ENCODE assay signal across 8 cellular contexts in genomic region chr6:56692586-56693245, GRCh38. TPM values are rescaled to one million over a fixed set of nuclear protein-coding genes. Genes with fewer than 3 reads are reported as not detected.
A peak's percentile ranks its signal among the peaks of the same experiment; 100 is the strongest.
DNase-seq lines count a peak whose midpoint lies in the region; ATAC-seq and TF ChIP-seq lines count a peak whose summit lies in the region.

No MANE protein-coding gene starts in this region.

- peak overlapping the region; percentile 39 for H3K4me3 ChIP-seq in HFF-Myc (replicated peaks; ENCODE audit: low read depth, low read length)
- peak overlapping the region; percentile 30 for H3K4me3 ChIP-seq in suprapubic skin

- TF ChIP-seq CTCF in HFF-Myc (IDR thresholded peaks at IDR 0.05; ENCODE audit: low read depth, low read length, missing control alignments) (no peak), brain (conservative IDR thresholded peaks at IDR 0.05) (no peak), suprapubic skin (IDR thresholded peaks at IDR 0.05) (no peak)

- peaks cover 35% of the 10 kb centered on the region for H3K4me1 Mint-ChIP-seq in brain

- TF ChIP-seq POLR2A in suprapubic skin (IDR thresholded peaks at IDR 0.05) = peak in 1 of 2 donors; percentile 12

- no peaks in the 10 kb centered on the region for H3K9me3 Mint-ChIP-seq in brain

- H3K36me3 Mint-ChIP-seq in brain = peaks cover 17% of the 10 kb centered on the region

- no peak for TF ChIP-seq EP300 in suprapubic skin (IDR thresholded peaks at IDR 0.05)

- peaks cover 20% of the 10 kb centered on the region for H3K4me1 ChIP-seq in suprapubic skin

- H3K4me3 Mint-ChIP-seq in brain = peak overlapping the region in 3 of 5 experiments; percentile 5 to 88 (median 29)

- H3K27me3 ChIP-seq in layer of hippocampus (ENCODE audit: control insufficient read depth, insufficient read depth, low read length) (no peaks in the 10 kb centered on the region), suprapubic skin (no peaks in the 10 kb centered on the region)

- no peaks in the 10 kb centered on the region for H3K27me3 Mint-ChIP-seq in brain

- DNase-seq in HFF-Myc (ENCODE audit: extremely low read depth, low read depth) = no peak
- no peak for DNase-seq in suprapubic skin (ENCODE audit: low spot score in 2 of 2)
- no peak for DNase-seq in stimulated activated CD4-positive, alpha-beta T cell treated with anti-CD3 and anti-CD28 coated beads, Interleukin-1b, Interleukin-23, amount 100 ng/mL, for 48 hours
- no peak for DNase-seq in NCI-H2196 treated with DMSO at 0.1 percent for 48 hours (lab: John Stamatoyannopoulos, UW; ENCODE audit: unreplicated experiment)
- DNase-seq in NK-92 treated with Interleukin-12 subunit alpha and Interleukin-12 subunit beta, amount 100 ng/mL, for 24 hours (lab: John Stamatoyannopoulos, UW) = no peak

- peak overlapping the region in 3 of 5 experiments; percentile 3 to 97 (median 76) for H3K27ac Mint-ChIP-seq in brain

- no peaks in the 10 kb centered on the region for H3K36me3 ChIP-seq in suprapubic skin

- ATAC-seq in HG02642 (IDR thresholded peaks at IDR 0.05; ENCODE audit: poor library complexity, unreplicated experiment) = no peak

- H3K27ac ChIP-seq in layer of hippocampus (ENCODE audit: low read depth, low read length) (peak overlapping the region; percentile 78), suprapubic skin (peak overlapping the region; percentile 85)

- H3K9me3 ChIP-seq in suprapubic skin = no peaks in the 10 kb centered on the region

- 47% methylated on average over 6 of the region's 6 CpGs for WGBS in suprapubic skin

RNA-seq across cellular contexts. Expression of gene DST, which starts 50.0 kb away (rescaled TPM):
- 35.6 TPM for polyA plus RNA-seq in brain (ENCODE audit: insufficient read depth, low read depth, low replicate concordance)
- 1,000 to 10,000 TPM in 1 of 4 donors, 100 to 1,000 TPM in 3; 637 to 1,048 (median 751) TPM for total RNA-seq in suprapubic skin
